8 cellular contexts compared by ENCODE assay signal in genomic region chr6:11094411-11094851, GRCh38. TPM values are rescaled to one million over a fixed set of nuclear protein-coding genes. Genes with fewer than 3 reads are reported as not detected.
DNase-seq lines count a peak whose midpoint lies in the region; ATAC-seq and TF ChIP-seq lines count a peak whose summit lies in the region.

No MANE protein-coding gene starts in this region.

- H3K27ac ChIP-seq in esophagus (ENCODE audit: low read depth in 2 of 2, low read length in 1 of 2) (peak overlapping the region; percentile 98 to 99), substantia nigra (ENCODE audit: low read depth, low read length, poor library complexity, severe bottlenecking) (peak overlapping the region; percentile 92)
- H3K27ac ChIP-seq in naive thymus-derived CD4-positive, alpha-beta T cell (ENCODE audit: low read depth, low read length) = peak overlapping the region; percentile 88

- peak; percentile 38 for ATAC-seq in HG02759 (IDR thresholded peaks at IDR 0.05; ENCODE audit: unreplicated experiment)
- peak; percentile 6 for ATAC-seq in naive thymus-derived CD4-positive, alpha-beta T cell

- H3K27me3 Mint-ChIP-seq in activated CD4-positive, alpha-beta memory T cell treated with anti-CD3 and anti-CD28 coated beads for 36 hours = no peaks in the 10 kb centered on the region
- H3K27me3 Mint-ChIP-seq in naive thymus-derived CD4-positive, alpha-beta T cell = no peaks in the 10 kb centered on the region

- DNase-seq in ACHN = peak; percentile 52
- peak; percentile 88 for DNase-seq in GM12865 (ENCODE audit: low read depth)
- peak; percentile 52 for DNase-seq in NCI-H146 treated with DMSO at 0.1 percent for 48 hours (lab: John Stamatoyannopoulos, UW; ENCODE audit: unreplicated experiment)
- peak; percentile 70 for DNase-seq in activated CD4-positive, alpha-beta memory T cell treated with anti-CD3 and anti-CD28 coated beads for 36 hours
- DNase-seq in naive thymus-derived CD4-positive, alpha-beta T cell = peak in 2 of 9 donors; percentile 39 to 53
- DNase-seq in substantia nigra (lab: John Stamatoyannopoulos, UW) = peak in 29 of 49 donors; percentile 4 to 59 (median 33)

- peaks cover 27% of the 10 kb centered on the region for H3K4me1 Mint-ChIP-seq in activated CD4-positive, alpha-beta memory T cell treated with anti-CD3 and anti-CD28 coated beads for 36 hours (ENCODE audit: low read depth)
- peaks cover 23 to 44% (median 27%) of the 10 kb centered on the region in 7 donors for H3K4me1 Mint-ChIP-seq in naive thymus-derived CD4-positive, alpha-beta T cell

- H3K4me3 Mint-ChIP-seq in activated CD4-positive, alpha-beta memory T cell treated with anti-CD3 and anti-CD28 coated beads for 36 hours = peak overlapping the region; percentile 97
- H3K4me3 Mint-ChIP-seq in naive thymus-derived CD4-positive, alpha-beta T cell = peak overlapping the region; percentile 83 to 98 (median 97)

- H3K4me3 ChIP-seq in GM12865 (ENCODE audit: low read depth, low read length) = peak overlapping the region; percentile 97
- H3K4me3 ChIP-seq in esophagus (ENCODE audit: low read depth in 1 of 2, low read length in 2 of 2) = peak overlapping the region; percentile 88 to 100
- H3K4me3 ChIP-seq in naive thymus-derived CD4-positive, alpha-beta T cell (ENCODE audit: low read length) = peak overlapping the region; percentile 69

- CTCF ChIA-PET in activated CD4-positive, alpha-beta memory T cell treated with anti-CD3 and anti-CD28 coated beads for 36 hours (lab: Charles Lee) = no interaction called here
- CTCF ChIA-PET in naive thymus-derived CD4-positive, alpha-beta T cell (lab: Charles Lee) = no interaction called here

- no peak for TF ChIP-seq CTCF in GM12865 (IDR thresholded peaks at IDR 0.05; ENCODE audit: insufficient read depth, low read depth, low read length, missing control alignments)

- H3K9me3 Mint-ChIP-seq in activated CD4-positive, alpha-beta memory T cell treated with anti-CD3 and anti-CD28 coated beads for 36 hours = no peaks in the 10 kb centered on the region
- no peaks in the 10 kb centered on the region for H3K9me3 Mint-ChIP-seq in naive thymus-derived CD4-positive, alpha-beta T cell

- WGBS in esophagus, 2 donors = 1% methylated on average over 15 of the region's 15 CpGs

- no peaks in the 10 kb centered on the region for H3K9me3 ChIP-seq in esophagus (ENCODE audit: control insufficient read depth in 2 of 2, insufficient read depth in 1 of 2, low read depth in 1 of 2, low read length in 1 of 2)
- no peaks in the 10 kb centered on the region for H3K9me3 ChIP-seq in naive thymus-derived CD4-positive, alpha-beta T cell (ENCODE audit: control insufficient read depth in 2 of 3, low read length in 3 of 3)

- H3K36me3 Mint-ChIP-seq in activated CD4-positive, alpha-beta memory T cell treated with anti-CD3 and anti-CD28 coated beads for 36 hours = peaks cover 8% of the 10 kb centered on the region
- peaks cover 0 to 12% (median 4%) of the 10 kb centered on the region in 5 donors for H3K36me3 Mint-ChIP-seq in naive thymus-derived CD4-positive, alpha-beta T cell

- no peaks in the 10 kb centered on the region for H3K4me1 ChIP-seq in esophagus (ENCODE audit: control insufficient read depth in 2 of 2, insufficient read depth in 2 of 2, low read length in 1 of 2)
- H3K4me1 ChIP-seq in naive thymus-derived CD4-positive, alpha-beta T cell (ENCODE audit: control insufficient read depth in 2 of 2, insufficient read depth in 2 of 2, low read length in 2 of 2) = peaks cover 11 to 14% of the 10 kb centered on the region in 2 donors

- peak overlapping the region; percentile 98 for H3K27ac Mint-ChIP-seq in activated CD4-positive, alpha-beta memory T cell treated with anti-CD3 and anti-CD28 coated beads for 36 hours
- H3K27ac Mint-ChIP-seq in naive thymus-derived CD4-positive, alpha-beta T cell = peak overlapping the region; percentile 88 to 98 (median 91)

- no peaks in the 10 kb centered on the region for H3K36me3 ChIP-seq in esophagus (ENCODE audit: control insufficient read depth in 2 of 2, insufficient read depth in 2 of 2, low read length in 1 of 2)
- peaks cover 0 to 8% (median 0%) of the 10 kb centered on the region in 3 experiments for H3K36me3 ChIP-seq in naive thymus-derived CD4-positive, alpha-beta T cell (ENCODE audit: control insufficient read depth in 2 of 3, insufficient read depth in 3 of 3, low read length in 3 of 3)

- POLR2A ChIA-PET in activated CD4-positive, alpha-beta memory T cell treated with anti-CD3 and anti-CD28 coated beads for 36 hours (lab: Charles Lee) = no interaction called here
- POLR2A ChIA-PET in naive thymus-derived CD4-positive, alpha-beta T cell (lab: Charles Lee) = interaction anchor here (0.6 kb wide), 1 partner anchor 17 kb away, joined by 3 read pairs; no protein-coding TSS in a partner anchor

- intact Hi-C loops in activated CD4-positive, alpha-beta memory T cell treated with anti-CD3 and anti-CD28 coated beads for 36 hours (cut with micrococcal nuclease) = loop anchor here (5.0 kb wide), 5 partner anchors 183 to 567 kb away; partner anchors contain the start of gene TMEM14B
- intact Hi-C loops in naive thymus-derived CD4-positive, alpha-beta T cell (cut with micrococcal nuclease) = loop anchor here (1.0 to 10.0 kb wide), 6 partner anchors 50 to 1023 kb away; partner anchors contain the start of gene TMEM14C (in 1 of the 2)

- no peaks in the 10 kb centered on the region for H3K27me3 ChIP-seq in esophagus (ENCODE audit: control insufficient read depth in 1 of 2, insufficient read depth in 2 of 2, low read length in 2 of 2)
- no peaks in the 10 kb centered on the region for H3K27me3 ChIP-seq in naive thymus-derived CD4-positive, alpha-beta T cell (ENCODE audit: control insufficient read depth in 2 of 2, insufficient read depth in 2 of 2, low read length in 2 of 2)

- in situ Hi-C loops in ACHN (cut with HindIII; ENCODE audit: low pct_ligation_motif_present, low pct_unique_long_range_greater_than_20kb, low sequenced_read_pairs) = no loop called here

RNA-seq across cellular contexts. Expression of gene SMIM13, which starts 0.8 kb away (rescaled TPM):
- 1 to 10 TPM; 7.2 to 9.5 TPM for total RNA-seq in activated CD4-positive, alpha-beta memory T cell treated with anti-CD3 and anti-CD28 coated beads for 36 hours
- 1 to 10 TPM; 2.1 to 2.9 TPM for polyA plus RNA-seq in esophagus
- total RNA-seq in naive thymus-derived CD4-positive, alpha-beta T cell = 1 to 10 TPM; 4.0 to 9.9 (median 4.4) TPM
- 1 to 10 TPM in 1 of 2 donors, under 1 TPM in 1; 0.64 to 1.9 TPM for polyA plus RNA-seq in naive thymus-derived CD4-positive, alpha-beta T cell

RNA-seq across cellular contexts. Expression of gene ERVFRD-1, which starts 17.1 kb away (rescaled TPM):
- not detected for total RNA-seq in activated CD4-positive, alpha-beta memory T cell treated with anti-CD3 and anti-CD28 coated beads for 36 hours
- polyA plus RNA-seq in esophagus = under 1 TPM; 0.02 to 0.06 TPM
- total RNA-seq in naive thymus-derived CD4-positive, alpha-beta T cell = under 1 TPM in 1 of 5 experiments, not detected in 4; 0.11 TPM
- under 1 TPM; 0.33 TPM for polyA plus RNA-seq in naive thymus-derived CD4-positive, alpha-beta T cell

RNA-seq across cellular contexts. Expression of gene ELOVL2, which starts 50.3 kb away (rescaled TPM):
- not detected for total RNA-seq in activated CD4-positive, alpha-beta memory T cell treated with anti-CD3 and anti-CD28 coated beads for 36 hours
- polyA plus RNA-seq in esophagus = under 1 TPM; 0.04 to 0.08 TPM
- total RNA-seq in naive thymus-derived CD4-positive, alpha-beta T cell = not detected
- polyA plus RNA-seq in naive thymus-derived CD4-positive, alpha-beta T cell = not detected
